Comparison of ENCODE assay signal across 9 cellular contexts in genomic region chr6:135163440-135163738, GRCh38. TPM values are rescaled to one million over a fixed set of nuclear protein-coding genes. Genes with fewer than 3 reads are reported as not detected.
DNase-seq lines count a peak whose midpoint lies in the region; ATAC-seq and TF ChIP-seq lines count a peak whose summit lies in the region.
"Had no signal": no experiment of that assay in that cellular context is flagged by ENCODE, and none has a peak within 500 bp of the region (broad histone marks: within the 10 kb centered on the region; RNA-seq: fewer than 3 reads in every experiment).

No MANE protein-coding gene starts in this region.

- no peak for ATAC-seq in HCT116

- in situ Hi-C loops in GM13977 (cut with MboI; ENCODE audit: low pct_unique_long_range_greater_than_20kb, low sequenced_read_pairs, unreplicated experiment): no loop called here

- no peaks in the 10 kb centered on the region for H3K9me2 ChIP-seq in HCT116 (ENCODE audit: insufficient read depth)

- CTCF ChIA-PET in HCT116 (lab: Charles Lee): interaction anchor here (0.6 to 2.3 kb wide), 2 partner anchors 18 to 1850 kb away, joined by 3 to 11 read pairs; partner anchors contain the start of gene MYB

- no peaks in the 10 kb centered on the region for H3F3A ChIP-seq in neural progenitor cell (ENCODE audit: low read depth)

- no peaks in the 10 kb centered on the region for H3K9me3 Mint-ChIP-seq in neural progenitor cell
- H3K9me3 Mint-ChIP-seq: IgD-negative memory B cell had no signal

- H3K79me2 ChIP-seq in HCT116 (ENCODE audit: insufficient read depth, low read length): no peaks in the 10 kb centered on the region
- peaks cover 68% of the 10 kb centered on the region for H3K79me2 ChIP-seq in OCI-LY3 (ENCODE audit: low read length)
- no peaks in the 10 kb centered on the region for H3K79me2 ChIP-seq in neural progenitor cell (ENCODE audit: low read depth)

- H3K27me3 Mint-ChIP-seq in neural progenitor cell (ENCODE audit: insufficient read depth, low read depth): peaks cover 3% of the 10 kb centered on the region

- RAD21 ChIA-PET in HCT116 (lab: Charles Lee; ENCODE audit: low non-redundant PET in 1 of 2, low total read pairs in 2 of 2, uncharacterized antibody in 2 of 2, unreplicated experiment in 2 of 2): interaction anchor here in 1 of 2 experiments (0.6 kb wide), 1 partner anchor 93 kb away, joined by 4 read pairs; no protein-coding TSS in a partner anchor

- no peak overlapping the region for H3K9ac ChIP-seq in HCT116 (ENCODE audit: low read length)
- H3K9ac ChIP-seq in OCI-LY3 (ENCODE audit: low read length): no peak overlapping the region
- H3K9ac ChIP-seq in neural progenitor cell: no peak overlapping the region

- H3K27ac Mint-ChIP-seq in neural progenitor cell: no peak overlapping the region
- H3K27ac Mint-ChIP-seq: IgD-negative memory B cell had no signal

- H3K4me2 ChIP-seq in HCT116 (ENCODE audit: low read length): no peak overlapping the region
- peak overlapping the region; percentile 26; the same call in 1 of the 2 replicates for H3K4me2 ChIP-seq in OCI-LY3 (ENCODE audit: low read length)
- H3K4me2 ChIP-seq in neural progenitor cell: no peak overlapping the region

- intact Hi-C loops in HCT116 (cut with micrococcal nuclease): no loop called here

- no peaks in the 10 kb centered on the region for H3K4me1 Mint-ChIP-seq in neural progenitor cell

- peak overlapping the region; percentile 73 for H2AFZ ChIP-seq in HCT116 (ENCODE audit: low read depth, low read length, poor library complexity, severe bottlenecking)
- no peak overlapping the region for H2AFZ ChIP-seq in OCI-LY3 (ENCODE audit: low read depth, low read length)
- no peak overlapping the region for H2AFZ ChIP-seq in neural progenitor cell (replicated peaks)

- H3K27me3 ChIP-seq in HCT116 (ENCODE audit: insufficient read depth, low read length) (no peaks in the 10 kb centered on the region), OCI-LY3 (ENCODE audit: low read depth, low read length) (no peaks in the 10 kb centered on the region), neural progenitor cell (no peaks in the 10 kb centered on the region)

- H3K4me1 ChIP-seq in HCT116 (ENCODE audit: control insufficient read depth in 1 of 2, insufficient read depth in 2 of 2, low read length in 2 of 2): peaks cover 0 to 6% of the 10 kb centered on the region in 2 experiments; a peak in 2 of 4 replicates
- peaks cover 49% of the 10 kb centered on the region for H3K4me1 ChIP-seq in OCI-LY3 (ENCODE audit: low read length)
- no peaks in the 10 kb centered on the region for H3K4me1 ChIP-seq in neural progenitor cell

- POLR2A ChIA-PET in HCT116 (lab: Charles Lee): no interaction called here

- H3K27ac ChIP-seq in HCT116 (ENCODE audit: low read depth, low read length) (no peak overlapping the region), OCI-LY3 (ENCODE audit: low read length) (peak overlapping the region; percentile 92), neural progenitor cell (no peak overlapping the region)

- H3K9me3 ChIP-seq in HCT116 (ENCODE audit: control insufficient read depth in 1 of 2, insufficient read depth in 1 of 2, low read depth in 1 of 2, low read length in 2 of 2): no peaks in the 10 kb centered on the region
- H3K9me3 ChIP-seq in OCI-LY3 (ENCODE audit: insufficient read depth, low read length): no peaks in the 10 kb centered on the region
- H3K9me3 ChIP-seq in neural progenitor cell (ENCODE audit: low read depth): no peaks in the 10 kb centered on the region

- TF ChIP-seq RAD21 in HCT116 (IDR thresholded peaks at IDR 0.05; ENCODE audit: low read depth): no peak

- no peak overlapping the region for H3K4me3 ChIP-seq in HCT116 (replicated peaks in 1 of 2; ENCODE audit: low read depth in 1 of 2, low read length in 2 of 2)
- no peak overlapping the region for H3K4me3 ChIP-seq in OCI-LY3 (ENCODE audit: low read length)
- H3K4me3 ChIP-seq in neural progenitor cell: no peak overlapping the region

- H3K4me3 Mint-ChIP-seq in neural progenitor cell: no peak overlapping the region

- peak; percentile 52 for DNase-seq in GM13977 (ENCODE audit: low spot score)
- no peak for DNase-seq in HCT116 (ENCODE audit: low read depth, low spot score)
- peak; percentile 48 for DNase-seq in central memory CD4-positive, alpha-beta T cell
- DNase-seq in AG08395 (ENCODE audit: low spot score): no peak
- DNase-seq in neural progenitor cell (ENCODE audit: low spot score): no peak
- no peak for DNase-seq in NCI-H82 treated with DMSO at 0.1 percent for 48 hours (lab: John Stamatoyannopoulos, UW; ENCODE audit: unreplicated experiment)
- DNase-seq in midbrain (lab: John Stamatoyannopoulos, UW): no peak

- no peaks in the 10 kb centered on the region for H4K20me1 ChIP-seq in HCT116 (ENCODE audit: insufficient read depth)
- peaks cover 48% of the 10 kb centered on the region for H4K20me1 ChIP-seq in OCI-LY3 (ENCODE audit: insufficient read depth, low read length)
- H4K20me1 ChIP-seq in neural progenitor cell (ENCODE audit: low read depth): no peaks in the 10 kb centered on the region

- H3K36me3 ChIP-seq in HCT116 (ENCODE audit: control insufficient read depth in 1 of 2, insufficient read depth in 2 of 2, low read length in 2 of 2): no peaks in the 10 kb centered on the region
- peaks cover 77% of the 10 kb centered on the region for H3K36me3 ChIP-seq in OCI-LY3 (replicated peaks; ENCODE audit: low read depth, low read length)
- no peaks in the 10 kb centered on the region for H3K36me3 ChIP-seq in neural progenitor cell

- no peak for TF ChIP-seq POLR2A in HCT116 (IDR thresholded peaks at IDR 0.05; ENCODE audit: borderline replicate concordance, extremely low read depth, insufficient read depth, insufficient read length)

- BruUV-seq in HCT116 (replicated peaks; lab: Mats Ljungman, UMichigan): no TSS peak

- TF ChIP-seq CTCF in GM13977 (IDR thresholded peaks at IDR 0.05; ENCODE audit: extremely low read depth, insufficient read depth, missing control alignments) (no peak), HCT116 (IDR thresholded peaks at IDR 0.05 in 2 of 3, conservative IDR thresholded peaks at IDR 0.05 in 1 of 3; ENCODE audit: borderline replicate concordance in 1 of 3, insufficient read depth in 1 of 3, low read depth in 2 of 3, low read length in 2 of 3) (no peak), OCI-LY3 (IDR thresholded peaks at IDR 0.05; ENCODE audit: low read depth, low read length) (no peak), neural progenitor cell (IDR thresholded peaks at IDR 0.05) (no peak)

- no peaks in the 10 kb centered on the region for H3K36me3 Mint-ChIP-seq in neural progenitor cell
- H3K36me3 Mint-ChIP-seq: IgD-negative memory B cell had no signal

TF ChIP-seq in HCT116, 20 proteins besides CTCF, POLR2A, EP300 and RAD21 (continues in another document):
- no peak for TF ChIP-seq EZH2phosphoT487 (IDR thresholded peaks at IDR 0.05; ENCODE audit: borderline replicate concordance)
- TF ChIP-seq ELF1 (IDR thresholded peaks at IDR 0.05; ENCODE audit: borderline replicate concordance, low read depth): no peak
- TF ChIP-seq ZNF274 (IDR thresholded peaks at IDR 0.05; ENCODE audit: low read depth, low read length): no peak
- no peak for TF ChIP-seq ZFX (IDR thresholded peaks at IDR 0.05)
- TF ChIP-seq SP1 (IDR thresholded peaks at IDR 0.05; ENCODE audit: low read depth): no peak
- TF ChIP-seq POLR2AphosphoS5 (IDR thresholded peaks at IDR 0.05; ENCODE audit: low read depth, low read length): no peak
- TF ChIP-seq, protein P1, sequence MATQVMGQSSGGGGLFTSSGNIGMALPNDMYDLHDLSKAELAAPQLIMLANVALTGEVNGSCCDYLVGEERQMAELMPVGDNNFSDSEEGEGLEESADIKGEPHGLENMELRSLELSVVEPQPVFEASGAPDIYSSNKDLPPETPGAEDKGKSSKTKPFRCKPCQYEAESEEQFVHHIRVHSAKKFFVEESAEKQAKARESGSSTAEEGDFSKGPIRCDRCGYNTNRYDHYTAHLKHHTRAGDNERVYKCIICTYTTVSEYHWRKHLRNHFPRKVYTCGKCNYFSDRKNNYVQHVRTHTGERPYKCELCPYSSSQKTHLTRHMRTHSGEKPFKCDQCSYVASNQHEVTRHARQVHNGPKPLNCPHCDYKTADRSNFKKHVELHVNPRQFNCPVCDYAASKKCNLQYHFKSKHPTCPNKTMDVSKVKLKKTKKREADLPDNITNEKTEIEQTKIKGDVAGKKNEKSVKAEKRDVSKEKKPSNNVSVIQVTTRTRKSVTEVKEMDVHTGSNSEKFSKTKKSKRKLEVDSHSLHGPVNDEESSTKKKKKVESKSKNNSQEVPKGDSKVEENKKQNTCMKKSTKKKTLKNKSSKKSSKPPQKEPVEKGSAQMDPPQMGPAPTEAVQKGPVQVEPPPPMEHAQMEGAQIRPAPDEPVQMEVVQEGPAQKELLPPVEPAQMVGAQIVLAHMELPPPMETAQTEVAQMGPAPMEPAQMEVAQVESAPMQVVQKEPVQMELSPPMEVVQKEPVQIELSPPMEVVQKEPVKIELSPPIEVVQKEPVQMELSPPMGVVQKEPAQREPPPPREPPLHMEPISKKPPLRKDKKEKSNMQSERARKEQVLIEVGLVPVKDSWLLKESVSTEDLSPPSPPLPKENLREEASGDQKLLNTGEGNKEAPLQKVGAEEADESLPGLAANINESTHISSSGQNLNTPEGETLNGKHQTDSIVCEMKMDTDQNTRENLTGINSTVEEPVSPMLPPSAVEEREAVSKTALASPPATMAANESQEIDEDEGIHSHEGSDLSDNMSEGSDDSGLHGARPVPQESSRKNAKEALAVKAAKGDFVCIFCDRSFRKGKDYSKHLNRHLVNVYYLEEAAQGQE (IDR thresholded peaks at IDR 0.05; ENCODE audit: low read depth): no peak
- no peak for TF ChIP-seq EGR1 (IDR thresholded peaks at IDR 0.05; ENCODE audit: low read depth)
- no peak for TF ChIP-seq TCF7L2 (IDR thresholded peaks at IDR 0.05; ENCODE audit: borderline replicate concordance, extremely low read depth, insufficient read depth, insufficient read length)
- TF ChIP-seq SIN3A (IDR thresholded peaks at IDR 0.05; ENCODE audit: low read depth): no peak

RNA-seq across cellular contexts. Expression of gene MYB, which starts 17.7 kb away (rescaled TPM):
- 3.7 TPM for total RNA-seq in HCT116 (2021; ENCODE audit: unreplicated experiment)
- polyA plus RNA-seq in HCT116 (2012): 0.79 and 0.81 TPM in 2 replicates
- 3.0 and 3.3 TPM in 2 replicates for total RNA-seq in neural progenitor cell (ENCODE audit: low replicate concordance)
- polyA plus RNA-seq: IgD-negative memory B cell had no signal

Comparison
In these comparisons a context has a peak if more than half of its experiments do, and no peak if none do; other contexts are left out.
1. DNase-seq: peak in GM13977 (single experiment) and central memory CD4-positive, alpha-beta T cell (single experiment); none in HCT116 (single experiment), AG08395 (single experiment), neural progenitor cell (single experiment), NCI-H82 treated with DMSO at 0.1 percent for 48 hours (single experiment) and midbrain (single experiment).